1 cellular context compared by ENCODE assay signal in genomic region chr20:3248167-3248992, GRCh38.
A peak's percentile ranks its signal among the peaks of the same experiment; 100 is the strongest.
TF ChIP-seq lines count a peak whose summit lies in the region.

No MANE protein-coding gene starts in this region.

TF ChIP-seq in HepG2, 621 proteins besides CTCF, POLR2A, EP300 and RAD21 (continued from another document and continues in another):
- TF ChIP-seq ETS1 (CRISPR knock-in tag; IDR thresholded peaks at IDR 0.05) = no peak
- TF ChIP-seq JDP2 (CRISPR knock-in tag; IDR thresholded peaks at IDR 0.05; ENCODE audit: borderline replicate concordance) = no peak
- TF ChIP-seq ELF1 (CRISPR knock-in tag; IDR thresholded peaks at IDR 0.05) = no peak
- no peak for TF ChIP-seq SIN3A (IDR thresholded peaks at IDR 0.05; ENCODE audit: borderline replicate concordance, low read depth, low read length)
- TF ChIP-seq ZNF329 (CRISPR knock-in tag; IDR thresholded peaks at IDR 0.05; ENCODE audit: low read depth) = no peak
- TF ChIP-seq FOXP1 (IDR thresholded peaks at IDR 0.05) = no peak
- TF ChIP-seq FOXP1 (CRISPR knock-in tag; IDR thresholded peaks at IDR 0.05) = no peak
- no peak for TF ChIP-seq ZNF839 (CRISPR knock-in tag; IDR thresholded peaks at IDR 0.05; ENCODE audit: borderline replicate concordance)
- no peak for TF ChIP-seq CENPT (CRISPR knock-in tag; IDR thresholded peaks at IDR 0.05; ENCODE audit: low read depth)
- TF ChIP-seq NFAT5 (CRISPR knock-in tag; IDR thresholded peaks at IDR 0.05) = no peak
- no peak for TF ChIP-seq NFE2L2 (IDR thresholded peaks at IDR 0.05; ENCODE audit: low read length)
- TF ChIP-seq GABPB1 (CRISPR knock-in tag; IDR thresholded peaks at IDR 0.05) = peak; percentile 62; the same call in 1 of the 2 replicates
- no peak for TF ChIP-seq ZNF503 (CRISPR knock-in tag; IDR thresholded peaks at IDR 0.05)
- TF ChIP-seq IKZF4 (CRISPR knock-in tag; IDR thresholded peaks at IDR 0.05; ENCODE audit: borderline replicate concordance, low read depth, not compliant biosample characterization) = no peak
- TF ChIP-seq ZNF260 (CRISPR knock-in tag; IDR thresholded peaks at IDR 0.05; ENCODE audit: borderline replicate concordance, low read depth) = no peak
- no peak for TF ChIP-seq PRDM10 (CRISPR knock-in tag; IDR thresholded peaks at IDR 0.05; ENCODE audit: low read depth)
- TF ChIP-seq HMGXB3 (CRISPR knock-in tag; IDR thresholded peaks at IDR 0.05; ENCODE audit: borderline replicate concordance) = no peak
- TF ChIP-seq MED8 (CRISPR knock-in tag; IDR thresholded peaks at IDR 0.05; ENCODE audit: insufficient replicate concordance) = no peak
- TF ChIP-seq HOXA5 (CRISPR knock-in tag; IDR thresholded peaks at IDR 0.05) = no peak
- TF ChIP-seq ZNF777 (CRISPR knock-in tag; IDR thresholded peaks at IDR 0.05) = 0 out of 2 replicates have a peak, but pooled peaks have one; percentile 6
- TF ChIP-seq ZNF570 (CRISPR knock-in tag; IDR thresholded peaks at IDR 0.05; ENCODE audit: borderline replicate concordance) = no peak
- no peak; the same call in 1 of the 2 replicates for TF ChIP-seq ZFY (CRISPR knock-in tag; IDR thresholded peaks at IDR 0.05)
- TF ChIP-seq CEBPB (IDR thresholded peaks at IDR 0.05; ENCODE audit: borderline replicate concordance, low read depth, low read length) = no peak
- TF ChIP-seq ELF4 (CRISPR knock-in tag; IDR thresholded peaks at IDR 0.05; ENCODE audit: borderline replicate concordance) = no peak
- TF ChIP-seq ZNF121 (CRISPR knock-in tag; IDR thresholded peaks at IDR 0.05) = no peak
- no peak for TF ChIP-seq SMYD3 (CRISPR knock-in tag; IDR thresholded peaks at IDR 0.05)
- TF ChIP-seq ZNF264 (CRISPR knock-in tag; IDR thresholded peaks at IDR 0.05) = no peak
- TF ChIP-seq ARNTL (CRISPR knock-in tag; IDR thresholded peaks at IDR 0.05) = no peak
- TF ChIP-seq BRF2 (CRISPR knock-in tag; IDR thresholded peaks at IDR 0.05) = no peak
- no peak for TF ChIP-seq LCORL (IDR thresholded peaks at IDR 0.05)
- TF ChIP-seq LCORL (CRISPR knock-in tag; IDR thresholded peaks at IDR 0.05) = no peak
- no peak for TF ChIP-seq HNF1A (IDR thresholded peaks at IDR 0.05; ENCODE audit: low read depth)
- no peak for TF ChIP-seq HNF1A (CRISPR knock-in tag; IDR thresholded peaks at IDR 0.05; ENCODE audit: borderline replicate concordance)
- TF ChIP-seq ZNF18 (CRISPR knock-in tag; IDR thresholded peaks at IDR 0.05; ENCODE audit: insufficient replicate concordance) = no peak
- TF ChIP-seq CEBPG (CRISPR knock-in tag; IDR thresholded peaks at IDR 0.05) = no peak
- TF ChIP-seq ZNF616 (CRISPR knock-in tag; IDR thresholded peaks at IDR 0.05; ENCODE audit: low read depth) = no peak
